8 cellular contexts compared by ENCODE assay signal in the genomic region with DNA sequence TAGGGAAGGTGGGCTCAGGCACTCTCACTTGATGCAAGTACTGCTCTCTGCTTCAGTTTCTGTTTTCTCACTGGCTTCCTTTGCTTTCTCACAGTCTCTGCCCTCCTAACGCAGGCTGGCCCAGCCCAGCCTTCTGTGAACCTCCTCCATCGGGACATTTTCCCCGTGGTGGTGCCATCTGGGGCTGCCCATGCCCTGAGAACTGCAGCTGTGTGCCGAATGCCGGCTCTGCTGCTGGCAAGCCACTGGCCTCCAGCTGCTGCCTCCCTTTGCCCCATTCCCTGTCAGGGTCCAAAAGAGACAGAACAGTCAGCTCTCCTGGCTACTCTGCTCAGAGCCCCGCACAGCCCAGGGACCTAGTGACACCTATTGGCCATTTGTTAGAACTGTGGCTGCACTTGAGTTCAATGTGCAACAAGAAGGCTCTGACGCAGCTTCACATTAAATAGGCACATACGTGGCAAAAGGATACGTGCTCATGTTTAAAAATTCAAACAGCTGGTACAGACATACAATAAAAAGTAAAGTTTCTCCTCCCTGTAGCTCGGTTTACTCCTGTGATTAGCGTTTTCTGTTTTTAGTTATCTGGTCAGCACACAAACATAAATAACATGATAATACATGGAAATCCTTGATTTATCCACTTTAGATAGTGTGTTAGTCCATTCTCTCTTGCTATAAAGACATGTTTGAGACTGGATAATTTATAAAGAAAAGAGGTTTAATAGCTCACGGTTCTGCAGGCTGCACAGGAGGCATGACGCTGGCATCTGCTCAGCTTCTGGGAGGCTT. TPM values are rescaled to one million over a fixed set of nuclear protein-coding genes. Genes with fewer than 3 reads are reported as not detected.
DNase-seq lines count a peak whose midpoint lies in the region; ATAC-seq and TF ChIP-seq lines count a peak whose summit lies in the region.

No MANE protein-coding gene starts in this region.

- H3K27me3 ChIP-seq in KMS-11 (ENCODE audit: insufficient read depth, low read depth) (no peaks in the 10 kb centered on the region), aorta (ENCODE audit: control insufficient read depth in 1 of 2, insufficient read depth in 2 of 2, low read length in 1 of 2) (no peaks in the 10 kb centered on the region)

- no peaks in the 10 kb centered on the region for H3K36me3 Mint-ChIP-seq in activated naive CD4-positive, alpha-beta T cell treated with anti-CD3 and anti-CD28 coated beads, Interleukin-2, amount 50 U/mL, for 72 hours

- H3K4me1 ChIP-seq in KMS-11 (ENCODE audit: low read depth, poor library complexity, severe bottlenecking) = peaks cover 16% of the 10 kb centered on the region
- H3K4me1 ChIP-seq in aorta (ENCODE audit: control insufficient read depth in 1 of 2, insufficient read depth in 2 of 2, low read length in 2 of 2) = no peaks in the 10 kb centered on the region

- TF ChIP-seq CTCF in KMS-11 (conservative IDR thresholded peaks at IDR 0.05; ENCODE audit: low read depth, low read length) = peak; percentile 100

- H3K9me3 ChIP-seq in aorta (ENCODE audit: control insufficient read depth, low read length) = no peaks in the 10 kb centered on the region

- H3K4me2 ChIP-seq in KMS-11 = peak overlapping the region; percentile 19; the same call in 1 of the 2 replicates

- no peak overlapping the region for H3K27ac Mint-ChIP-seq in activated naive CD4-positive, alpha-beta T cell treated with anti-CD3 and anti-CD28 coated beads, Interleukin-2, amount 50 U/mL, for 72 hours

- peak in 1 of 2 donors; percentile 30 for DNase-seq in activated naive CD4-positive, alpha-beta T cell treated with anti-CD3 and anti-CD28 coated beads, Interleukin-2, amount 50 U/mL, for 72 hours (ENCODE audit: low spot score in 2 of 2)
- DNase-seq in activated naive CD4-positive, alpha-beta T cell (lab: John Stamatoyannopoulos, UW) = no peak
- DNase-seq in epidermal melanocyte (ENCODE audit: insufficient read length, low spot score) (peak; percentile 21), mucosa of gallbladder (ENCODE audit: low spot score) (peak; percentile 53), aorta (no peak)

- 28 to 30% methylated on average over 13 of the region's 13 CpGs for WGBS in aorta, 2 donors

- ATAC-seq in activated naive CD4-positive, alpha-beta T cell treated with anti-CD3 and anti-CD28 coated beads, Interleukin-2, amount 50 U/mL, for 72 hours = peak; percentile 52 to 77
- ATAC-seq in GM21786 (IDR thresholded peaks at IDR 0.05; ENCODE audit: unreplicated experiment) = peak; percentile 89
- peak; percentile 99 for ATAC-seq in SK-N-SH treated with all-trans-retinoic acid at 6 μM for 48 hours
- ATAC-seq in aorta (ENCODE audit: low FRiP score) = peak; percentile 81

- H3K36me3 ChIP-seq in KMS-11 (ENCODE audit: insufficient read depth) (no peaks in the 10 kb centered on the region), aorta (ENCODE audit: control insufficient read depth in 1 of 2, insufficient read depth in 2 of 2, low read length in 1 of 2) (no peaks in the 10 kb centered on the region)

- H2AFZ ChIP-seq in KMS-11 (ENCODE audit: low read depth) = peak overlapping the region; percentile 56

- H3K4me3 ChIP-seq in KMS-11 (IDR thresholded peaks at IDR 0.05; ENCODE audit: insufficient read depth, low read depth, low read length) = peak overlapping the region; percentile 64
- no peak overlapping the region for H3K4me3 ChIP-seq in aorta (ENCODE audit: low read length in 2 of 2)

- no peaks in the 10 kb centered on the region for H3K9me3 Mint-ChIP-seq in activated naive CD4-positive, alpha-beta T cell treated with anti-CD3 and anti-CD28 coated beads, Interleukin-2, amount 50 U/mL, for 72 hours

- intact Hi-C loops in aorta (cut with DNase I) = no loop called here

- H4K20me1 ChIP-seq in KMS-11 (ENCODE audit: insufficient read depth) = no peaks in the 10 kb centered on the region

- no peak overlapping the region for H3K9ac ChIP-seq in KMS-11

- no peak overlapping the region for H3K27ac ChIP-seq in KMS-11
- no peak overlapping the region for H3K27ac ChIP-seq in aorta (ENCODE audit: low read depth in 1 of 2, low read length in 2 of 2)

- H3K79me2 ChIP-seq in KMS-11 (ENCODE audit: insufficient read depth, low read depth) = no peaks in the 10 kb centered on the region

TF ChIP-seq in SK-N-SH treated with all-trans-retinoic acid at 6 μM for 48 hours, 23 proteins besides CTCF, POLR2A, EP300 and RAD21:
- TF ChIP-seq RARB (CRISPR knock-in tag; IDR thresholded peaks at IDR 0.05) = no peak

RNA-seq across cellular contexts. Expression of gene FCRL5, which starts 46.6 kb away (rescaled TPM):
- not detected for total RNA-seq in activated naive CD4-positive, alpha-beta T cell treated with anti-CD3 and anti-CD28 coated beads, Interleukin-2, amount 50 U/mL, for 72 hours
- 0.14 TPM for total RNA-seq in mucosa of gallbladder
- under 1 TPM; 0.63 to 0.84 TPM for total RNA-seq in aorta
- polyA plus RNA-seq in aorta = under 1 TPM; 0.18 to 0.38 TPM

Comparison
In these comparisons a context has a peak if more than half of its experiments do, and no peak if none do; other contexts are left out.
1. DNase-seq: peak in epidermal melanocyte (single experiment) and mucosa of gallbladder (single experiment); none in activated naive CD4-positive, alpha-beta T cell (0 of 4) and aorta (0 of 2).
2. Peak in every context shown above with its lines, with median percentiles within 50 percentile points of each other: ATAC-seq.